Comparison of ENCODE assay signal across 6 cellular contexts in the genomic region with DNA sequence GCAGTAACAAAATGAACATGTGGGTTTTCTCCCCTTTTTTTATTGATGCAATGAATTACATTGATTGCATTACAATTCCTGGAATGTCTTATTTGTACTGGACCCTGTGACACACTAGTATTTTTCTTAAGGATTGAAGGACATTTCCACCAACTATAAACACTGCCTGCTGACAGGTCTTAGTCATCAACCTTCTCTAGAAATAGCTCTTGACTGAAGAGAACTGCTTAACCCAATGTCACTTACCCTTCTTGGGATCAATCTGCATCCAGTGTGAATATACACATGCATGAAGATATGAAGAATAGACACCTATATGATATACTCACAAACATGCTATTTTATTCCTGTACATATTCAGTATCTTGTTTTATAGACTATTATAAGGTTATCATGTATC.
"Had no signal": no experiment of that assay in that cellular context is flagged by ENCODE, and none has a peak within 500 bp of the region (broad histone marks: within the 10 kb centered on the region; RNA-seq: fewer than 3 reads in every experiment).

No MANE protein-coding gene starts in this region.

- H3K27ac ChIP-seq: HL-60 had no signal

- H3K4me3 ChIP-seq: K562 had no signal

- ATAC-seq: HepG2, K562 had no signal

- DNase-seq: IMR-90, KBM-7, KG1 had no signal
